ENCODE assay signal across 27 cellular contexts in genomic region chr2:16296331-16297250, GRCh38.
"Had no signal": no experiment of that assay in that cellular context is flagged by ENCODE, and none has a peak within 500 bp of the region (broad histone marks: within the 10 kb centered on the region; RNA-seq: fewer than 3 reads in every experiment).

No MANE protein-coding gene starts in this region.

- H3K36me3 Mint-ChIP-seq: naive thymus-derived CD4-positive, alpha-beta T cell; natural killer cell treated with Interleukin-12 subunit alpha and Interleukin-12 subunit beta and Interleukin-15 and Interleukin-18, amount 100 ng/mL, for 72 hours; stimulated activated naive B cell treated with anti-CD40 and anti-IgM and Interleukin-4, amounts not matched to agents 10 μg/mL and 1 μg/mL and 100 μg/mL, for 72 hours had no signal

- H3K9me3 ChIP-seq: mucosa of descending colon, ovary, right lobe of liver, testis, thyroid gland, transverse colon, upper lobe of right lung had no signal

- ATAC-seq: heart right ventricle; mucosa of descending colon; naive thymus-derived CD4-positive, alpha-beta T cell; natural killer cell treated with Interleukin-12 subunit alpha and Interleukin-12 subunit beta and Interleukin-15 and Interleukin-18, amount 100 ng/mL, for 72 hours; right lobe of liver; stimulated activated naive B cell treated with anti-CD40 and anti-IgM and Interleukin-4, amounts not matched to agents 10 μg/mL and 1 μg/mL and 100 μg/mL, for 72 hours; stimulated activated naive CD8-positive, alpha-beta T cell treated with anti-CD3 and anti-CD28 coated beads, Interleukin-15, Interleukin-2, amounts not matched to agents 100 U/mL and 50 U/mL, for 24 hours; upper lobe of right lung had no signal

- H3K27ac Mint-ChIP-seq: naive thymus-derived CD4-positive, alpha-beta T cell; natural killer cell treated with Interleukin-12 subunit alpha and Interleukin-12 subunit beta and Interleukin-15 and Interleukin-18, amount 100 ng/mL, for 72 hours; progenitor cell of endocrine pancreas; stimulated activated naive B cell treated with anti-CD40 and anti-IgM and Interleukin-4, amounts not matched to agents 10 μg/mL and 1 μg/mL and 100 μg/mL, for 72 hours had no signal

- H3K79me2 ChIP-seq: hepatocyte had no signal

- H3K27ac ChIP-seq: heart right ventricle, hepatocyte, left ventricle myocardium inferior, ovary, right atrium auricular region, right lobe of liver, stomach, testis, thyroid gland, transverse colon, upper lobe of right lung had no signal

- H3K4me1 ChIP-seq: heart right ventricle, left ventricle myocardium inferior, right atrium auricular region, right lobe of liver, stomach, testis, thyroid gland, transverse colon, upper lobe of right lung had no signal

- H3K4me3 Mint-ChIP-seq: naive thymus-derived CD4-positive, alpha-beta T cell; natural killer cell treated with Interleukin-12 subunit alpha and Interleukin-12 subunit beta and Interleukin-15 and Interleukin-18, amount 100 ng/mL, for 72 hours; neural crest cell; stimulated activated naive B cell treated with anti-CD40 and anti-IgM and Interleukin-4, amounts not matched to agents 10 μg/mL and 1 μg/mL and 100 μg/mL, for 72 hours had no signal

- H3K36me3 ChIP-seq: heart right ventricle, left ventricle myocardium inferior, ovary, right atrium auricular region, right lobe of liver, stomach, thyroid gland, transverse colon, upper lobe of right lung had no signal

- H3K4me2 ChIP-seq: hepatocyte, smooth muscle cell had no signal

- H3K4me1 Mint-ChIP-seq: naive thymus-derived CD4-positive, alpha-beta T cell; stimulated activated naive B cell treated with anti-CD40 and anti-IgM and Interleukin-4, amounts not matched to agents 10 μg/mL and 1 μg/mL and 100 μg/mL, for 72 hours had no signal

- H3K9me3 Mint-ChIP-seq: natural killer cell treated with Interleukin-12 subunit alpha and Interleukin-12 subunit beta and Interleukin-15 and Interleukin-18, amount 100 ng/mL, for 72 hours; stimulated activated naive B cell treated with anti-CD40 and anti-IgM and Interleukin-4, amounts not matched to agents 10 μg/mL and 1 μg/mL and 100 μg/mL, for 72 hours had no signal

- DNase-seq: heart right ventricle; islet precursor cell; left ventricle myocardium inferior; mesendoderm; midbrain; mucosa of descending colon; naive thymus-derived CD4-positive, alpha-beta T cell; ovary; right lobe of liver; stimulated activated CD4-positive, alpha-beta T cell treated with anti-CD3 and anti-CD28 coated beads, Interleukin-12 subunit alpha, Interleukin-12 subunit beta, amount 100 ng/mL, for 4 hours; stimulated activated CD4-positive, alpha-beta T cell treated with anti-CD3 and anti-CD28 coated beads, Interleukin-15, amount 100 ng/mL, for 24 hours; stimulated activated CD4-positive, alpha-beta T cell treated with anti-CD3 and anti-CD28 coated beads, Interleukin-2, amount 100 ng/mL, for 24 hours; stimulated activated CD4-positive, alpha-beta T cell treated with anti-CD3 and anti-CD28 coated beads, Interleukin-4, amount 100 ng/mL, for 1 hour; stimulated activated naive B cell treated with anti-CD40 and anti-IgM and Interleukin-4, amounts not matched to agents 10 μg/mL and 1 μg/mL and 100 μg/mL, for 72 hours; stimulated activated naive CD8-positive, alpha-beta T cell treated with anti-CD3 and anti-CD28 coated beads, Interleukin-15, Interleukin-2, amounts not matched to agents 100 U/mL and 50 U/mL, for 24 hours; stomach; testis; thyroid gland; transverse colon; upper lobe of right lung had no signal

- H2AFZ ChIP-seq: hepatocyte had no signal

- H3K27me3 ChIP-seq: hepatocyte, ovary, right atrium auricular region, testis, thyroid gland, transverse colon, upper lobe of right lung had no signal

- H3K27me3 Mint-ChIP-seq: stimulated activated naive B cell treated with anti-CD40 and anti-IgM and Interleukin-4, amounts not matched to agents 10 μg/mL and 1 μg/mL and 100 μg/mL, for 72 hours had no signal

- H3K4me3 ChIP-seq: heart right ventricle, hepatocyte, left ventricle myocardium inferior, lung, mucosa of descending colon, ovary, right atrium auricular region, right lobe of liver, smooth muscle cell, stomach, testis, thyroid gland, transverse colon, upper lobe of right lung had no signal
